Comparison of ENCODE assay signal across 2 cellular contexts in the genomic region with DNA sequence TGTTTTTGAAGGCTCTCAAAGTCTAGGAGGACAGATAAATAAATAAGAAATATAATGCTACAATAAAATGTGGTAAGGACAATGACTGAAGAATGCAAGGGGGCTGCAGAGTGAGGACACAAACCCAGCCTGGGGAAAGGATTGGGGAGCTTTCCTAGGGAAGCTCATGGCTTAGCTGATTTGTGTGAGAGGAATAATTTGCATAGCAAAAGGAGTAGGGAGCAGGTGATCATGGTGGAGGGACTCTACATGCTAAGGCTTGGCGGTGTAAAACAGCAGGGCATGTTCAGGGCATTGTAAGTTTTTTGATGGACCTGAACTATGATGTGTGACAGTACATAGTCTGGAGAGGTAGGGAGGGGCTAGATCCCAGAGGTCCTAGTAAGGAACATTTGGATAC.
TF ChIP-seq lines count a peak whose summit lies in the region.

No MANE protein-coding gene starts in this region.

TF ChIP-seq in WTC11, 78 proteins besides CTCF, POLR2A, EP300 and RAD21:
- TF ChIP-seq, protein P1, sequence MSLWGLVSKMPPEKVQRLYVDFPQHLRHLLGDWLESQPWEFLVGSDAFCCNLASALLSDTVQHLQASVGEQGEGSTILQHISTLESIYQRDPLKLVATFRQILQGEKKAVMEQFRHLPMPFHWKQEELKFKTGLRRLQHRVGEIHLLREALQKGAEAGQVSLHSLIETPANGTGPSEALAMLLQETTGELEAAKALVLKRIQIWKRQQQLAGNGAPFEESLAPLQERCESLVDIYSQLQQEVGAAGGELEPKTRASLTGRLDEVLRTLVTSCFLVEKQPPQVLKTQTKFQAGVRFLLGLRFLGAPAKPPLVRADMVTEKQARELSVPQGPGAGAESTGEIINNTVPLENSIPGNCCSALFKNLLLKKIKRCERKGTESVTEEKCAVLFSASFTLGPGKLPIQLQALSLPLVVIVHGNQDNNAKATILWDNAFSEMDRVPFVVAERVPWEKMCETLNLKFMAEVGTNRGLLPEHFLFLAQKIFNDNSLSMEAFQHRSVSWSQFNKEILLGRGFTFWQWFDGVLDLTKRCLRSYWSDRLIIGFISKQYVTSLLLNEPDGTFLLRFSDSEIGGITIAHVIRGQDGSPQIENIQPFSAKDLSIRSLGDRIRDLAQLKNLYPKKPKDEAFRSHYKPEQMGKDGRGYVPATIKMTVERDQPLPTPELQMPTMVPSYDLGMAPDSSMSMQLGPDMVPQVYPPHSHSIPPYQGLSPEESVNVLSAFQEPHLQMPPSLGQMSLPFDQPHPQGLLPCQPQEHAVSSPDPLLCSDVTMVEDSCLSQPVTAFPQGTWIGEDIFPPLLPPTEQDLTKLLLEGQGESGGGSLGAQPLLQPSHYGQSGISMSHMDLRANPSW (CRISPR knock-in tag; conservative IDR thresholded peaks at IDR 0.05; ENCODE audit: low read depth) = no peak
- TF ChIP-seq ATF2 (CRISPR knock-in tag; IDR thresholded peaks at IDR 0.05; ENCODE audit: borderline replicate concordance, low read depth) = no peak
- no peak for TF ChIP-seq OVOL2 (CRISPR knock-in tag; IDR thresholded peaks at IDR 0.05; ENCODE audit: borderline replicate concordance)
- no peak for TF ChIP-seq SOX15 (CRISPR knock-in tag; IDR thresholded peaks at IDR 0.05)
- no peak for TF ChIP-seq RELA (CRISPR knock-in tag; IDR thresholded peaks at IDR 0.05; ENCODE audit: borderline replicate concordance)
- no peak for TF ChIP-seq ESRRA (CRISPR knock-in tag; IDR thresholded peaks at IDR 0.05; ENCODE audit: borderline replicate concordance)
- TF ChIP-seq, protein P2, sequence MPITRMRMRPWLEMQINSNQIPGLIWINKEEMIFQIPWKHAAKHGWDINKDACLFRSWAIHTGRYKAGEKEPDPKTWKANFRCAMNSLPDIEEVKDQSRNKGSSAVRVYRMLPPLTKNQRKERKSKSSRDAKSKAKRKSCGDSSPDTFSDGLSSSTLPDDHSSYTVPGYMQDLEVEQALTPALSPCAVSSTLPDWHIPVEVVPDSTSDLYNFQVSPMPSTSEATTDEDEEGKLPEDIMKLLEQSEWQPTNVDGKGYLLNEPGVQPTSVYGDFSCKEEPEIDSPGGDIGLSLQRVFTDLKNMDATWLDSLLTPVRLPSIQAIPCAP (CRISPR knock-in tag; IDR thresholded peaks at IDR 0.05) = no peak
- TF ChIP-seq TEAD1 (CRISPR knock-in tag; IDR thresholded peaks at IDR 0.05) = no peak
- no peak for TF ChIP-seq PRRX2 (CRISPR knock-in tag; IDR thresholded peaks at IDR 0.05)
- no peak for TF ChIP-seq ZNF121 (CRISPR knock-in tag; IDR thresholded peaks at IDR 0.05)
- TF ChIP-seq, protein P3, sequence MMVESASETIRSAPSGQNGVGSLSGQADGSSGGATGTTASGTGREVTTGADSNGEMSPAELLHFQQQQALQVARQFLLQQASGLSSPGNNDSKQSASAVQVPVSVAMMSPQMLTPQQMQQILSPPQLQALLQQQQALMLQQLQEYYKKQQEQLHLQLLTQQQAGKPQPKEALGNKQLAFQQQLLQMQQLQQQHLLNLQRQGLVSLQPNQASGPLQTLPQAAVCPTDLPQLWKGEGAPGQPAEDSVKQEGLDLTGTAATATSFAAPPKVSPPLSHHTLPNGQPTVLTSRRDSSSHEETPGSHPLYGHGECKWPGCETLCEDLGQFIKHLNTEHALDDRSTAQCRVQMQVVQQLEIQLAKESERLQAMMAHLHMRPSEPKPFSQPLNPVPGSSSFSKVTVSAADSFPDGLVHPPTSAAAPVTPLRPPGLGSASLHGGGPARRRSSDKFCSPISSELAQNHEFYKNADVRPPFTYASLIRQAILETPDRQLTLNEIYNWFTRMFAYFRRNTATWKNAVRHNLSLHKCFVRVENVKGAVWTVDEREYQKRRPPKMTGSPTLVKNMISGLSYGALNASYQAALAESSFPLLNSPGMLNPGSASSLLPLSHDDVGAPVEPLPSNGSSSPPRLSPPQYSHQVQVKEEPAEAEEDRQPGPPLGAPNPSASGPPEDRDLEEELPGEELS (CRISPR knock-in tag; IDR thresholded peaks at IDR 0.05) = no peak
TF ChIP-seq in WTC11: peak in this region for 0.

TF ChIP-seq in H1, 55 proteins besides CTCF, POLR2A, EP300 and RAD21 (continued from another document):
- TF ChIP-seq USF2 (IDR thresholded peaks at IDR 0.05; ENCODE audit: low read length) = no peak
- TF ChIP-seq TBP (IDR thresholded peaks at IDR 0.05; ENCODE audit: low read depth, low read length) = no peak
- TF ChIP-seq POLR2AphosphoS5 (IDR thresholded peaks at IDR 0.05; ENCODE audit: low read depth, low read length) = no peak
- TF ChIP-seq SIX5 (IDR thresholded peaks at IDR 0.05; ENCODE audit: low read depth, low read length) = no peak
- TF ChIP-seq GABPA (IDR thresholded peaks at IDR 0.05; ENCODE audit: borderline replicate concordance, insufficient read depth, low read length) = no peak
- no peak for TF ChIP-seq KDM1A (IDR thresholded peaks at IDR 0.05; ENCODE audit: borderline replicate concordance, low read length)
- no peak for TF ChIP-seq RXRA (IDR thresholded peaks at IDR 0.05; ENCODE audit: insufficient read depth, low read depth, low read length)
- no peak for TF ChIP-seq KDM5A (IDR thresholded peaks at IDR 0.05; ENCODE audit: low read length)
- TF ChIP-seq SIRT6 (IDR thresholded peaks at IDR 0.05; ENCODE audit: low read length) = no peak
- no peak for TF ChIP-seq RFX5 (IDR thresholded peaks at IDR 0.05; ENCODE audit: borderline replicate concordance, low read depth, low read length)
- TF ChIP-seq NRF1 (IDR thresholded peaks at IDR 0.05; ENCODE audit: low read depth, low read length) = no peak
- TF ChIP-seq TAF1 (IDR thresholded peaks at IDR 0.05; ENCODE audit: low read depth, low read length) = no peak
- no peak for TF ChIP-seq GTF2F1 (IDR thresholded peaks at IDR 0.05; ENCODE audit: borderline replicate concordance, low read depth, low read length)
- no peak for TF ChIP-seq ZNF274 (IDR thresholded peaks at IDR 0.05; ENCODE audit: borderline replicate concordance, extremely low read depth, low read length)
- no peak for TF ChIP-seq FOSL1 (IDR thresholded peaks at IDR 0.05; ENCODE audit: insufficient read depth, low read depth, low read length)
